In genomic region chr9:20579544-20580309, GRCh38 we compare ENCODE assay signal across 18 cellular contexts. TPM values are rescaled to one million over a fixed set of nuclear protein-coding genes. Genes with fewer than 3 reads are reported as not detected.
DNase-seq lines count a peak whose midpoint lies in the region; ATAC-seq and TF ChIP-seq lines count a peak whose summit lies in the region.
"Had no signal": no experiment of that assay in that cellular context is flagged by ENCODE, and none has a peak within 500 bp of the region (broad histone marks: within the 10 kb centered on the region; RNA-seq: fewer than 3 reads in every experiment).

No MANE protein-coding gene starts in this region.

- H3K9ac ChIP-seq in neural progenitor cell = no peak overlapping the region

- intact Hi-C loops in upper lobe of right lung (cut with DNase I) = no loop called here

- DNase-seq in stimulated activated CD4-positive, alpha-beta T cell treated with anti-CD3 and anti-CD28 coated beads, Interleukin-15, amount 100 ng/mL, for 24 hours = peak; percentile 16
- no peak for DNase-seq in stimulated activated CD4-positive, alpha-beta T cell treated with anti-CD3 and anti-CD28 coated beads, Interleukin-1b, Interleukin-23, amount 100 ng/mL, for 48 hours
- DNase-seq in NB4 (ENCODE audit: low read depth) = peak; percentile 36
- peak in 1 of 2 donors; percentile 32 for DNase-seq in foreskin keratinocyte
- DNase-seq in upper lobe of right lung = no peak
- DNase-seq in NCI-H2081 (lab: John Stamatoyannopoulos, UW) = no peak
- no peak for DNase-seq in neural progenitor cell (ENCODE audit: low spot score)
- DNase-seq: activated CD4-positive, alpha-beta T cell treated with anti-CD3 and anti-CD28 coated beads for 48 hours; activated gamma-delta T cell; DMS 273 treated with DMSO at 0.1 percent for 48 hours; effector memory CD4-positive, alpha-beta T cell; NCI-H1105 treated with DMSO at 0.1 percent for 48 hours; NCI-H446; posterior cingulate gyrus had no signal

- H3K36me3 ChIP-seq in upper lobe of right lung (no peaks in the 10 kb centered on the region), neural progenitor cell (no peaks in the 10 kb centered on the region)
- H3K36me3 ChIP-seq: cardiac muscle cell, gastroesophageal sphincter, tibial nerve had no signal

- peaks cover 24% of the 10 kb centered on the region for H3K9me3 Mint-ChIP-seq in neural progenitor cell

- no peak overlapping the region for H3K4me3 ChIP-seq in NB4 (ENCODE audit: low read depth, low read length)
- H3K4me3 ChIP-seq in upper lobe of right lung = no peak overlapping the region
- H3K4me3 ChIP-seq in neural progenitor cell = no peak overlapping the region
- H3K4me3 ChIP-seq: cardiac muscle cell, gastroesophageal sphincter, tibial nerve had no signal

- H3K4me2 ChIP-seq in neural progenitor cell = no peak overlapping the region

- peaks cover 38% of the 10 kb centered on the region for H3K36me3 Mint-ChIP-seq in neural progenitor cell

- no peaks in the 10 kb centered on the region for H3K4me1 Mint-ChIP-seq in neural progenitor cell

- TF ChIP-seq POLR2A in NB4 (IDR thresholded peaks at IDR 0.05; ENCODE audit: extremely low read depth, insufficient read length) = no peak

- ATAC-seq in foreskin keratinocyte = peak; percentile 36
- ATAC-seq in upper lobe of right lung = peak; percentile 81
- no peak for ATAC-seq in GM18873 (IDR thresholded peaks at IDR 0.05; ENCODE audit: low FRiP score, unreplicated experiment)
- ATAC-seq: gastroesophageal sphincter had no signal

- H3F3A ChIP-seq in neural progenitor cell (ENCODE audit: low read depth) = no peaks in the 10 kb centered on the region

- H3K4me1 ChIP-seq in foreskin keratinocyte = peaks cover 13% of the 10 kb centered on the region
- no peaks in the 10 kb centered on the region for H3K4me1 ChIP-seq in upper lobe of right lung
- no peaks in the 10 kb centered on the region for H3K4me1 ChIP-seq in neural progenitor cell
- H3K4me1 ChIP-seq: gastroesophageal sphincter, tibial nerve had no signal

- no peaks in the 10 kb centered on the region for H4K20me1 ChIP-seq in neural progenitor cell (ENCODE audit: low read depth)

- H3K27ac ChIP-seq in foreskin keratinocyte = no peak overlapping the region
- no peak overlapping the region for H3K27ac ChIP-seq in upper lobe of right lung
- H3K27ac ChIP-seq in neural progenitor cell = no peak overlapping the region
- H3K27ac ChIP-seq: cardiac muscle cell, gastroesophageal sphincter, tibial nerve had no signal

- H3K27ac Mint-ChIP-seq in neural progenitor cell = no peak overlapping the region

- H3K9me3 ChIP-seq in upper lobe of right lung (no peaks in the 10 kb centered on the region), neural progenitor cell (ENCODE audit: low read depth) (no peaks in the 10 kb centered on the region)

- H3K79me2 ChIP-seq in neural progenitor cell (ENCODE audit: low read depth) = no peaks in the 10 kb centered on the region

- TF ChIP-seq CTCF in NB4 (IDR thresholded peaks at IDR 0.05; ENCODE audit: low read depth, low read length) (no peak), foreskin keratinocyte (conservative IDR thresholded peaks at IDR 0.05) (no peak), upper lobe of right lung (IDR thresholded peaks at IDR 0.05) (no peak), neural progenitor cell (IDR thresholded peaks at IDR 0.05) (no peak)

- H2AFZ ChIP-seq in neural progenitor cell (replicated peaks) = no peak overlapping the region

- no peak overlapping the region for H3K4me3 Mint-ChIP-seq in neural progenitor cell

- H3K27me3 ChIP-seq in foreskin keratinocyte (no peaks in the 10 kb centered on the region), upper lobe of right lung (no peaks in the 10 kb centered on the region), neural progenitor cell (no peaks in the 10 kb centered on the region)
- H3K27me3 ChIP-seq: cardiac muscle cell, gastroesophageal sphincter, tibial nerve had no signal

- H3K27me3 Mint-ChIP-seq in neural progenitor cell (ENCODE audit: insufficient read depth, low read depth) = peaks cover 2% of the 10 kb centered on the region

RNA-seq across cellular contexts. Expression of gene MLLT3, which starts 42.6 kb away (rescaled TPM):
- total RNA-seq in foreskin keratinocyte = 11.9 and 16.9 TPM in 2 replicates
- polyA plus RNA-seq in foreskin keratinocyte = 8.0 and 8.1 TPM in 2 replicates
- 15.4 TPM for total RNA-seq in upper lobe of right lung
- 23.8 and 39.1 TPM in 2 replicates for total RNA-seq in neural progenitor cell (ENCODE audit: low replicate concordance)

Comparison
In these comparisons a context has a peak if more than half of its experiments do, and no peak if none do; other contexts are left out.
1. DNase-seq: peak in stimulated activated CD4-positive, alpha-beta T cell treated with anti-CD3 and anti-CD28 coated beads, Interleukin-15, amount 100 ng/mL, for 24 hours (single experiment) and NB4 (single experiment); none in stimulated activated CD4-positive, alpha-beta T cell treated with anti-CD3 and anti-CD28 coated beads, Interleukin-1b, Interleukin-23, amount 100 ng/mL, for 48 hours (single experiment), upper lobe of right lung (single experiment), NCI-H2081 (0 of 2) and neural progenitor cell (single experiment).